8 cellular contexts compared by ENCODE assay signal in the genomic region with DNA sequence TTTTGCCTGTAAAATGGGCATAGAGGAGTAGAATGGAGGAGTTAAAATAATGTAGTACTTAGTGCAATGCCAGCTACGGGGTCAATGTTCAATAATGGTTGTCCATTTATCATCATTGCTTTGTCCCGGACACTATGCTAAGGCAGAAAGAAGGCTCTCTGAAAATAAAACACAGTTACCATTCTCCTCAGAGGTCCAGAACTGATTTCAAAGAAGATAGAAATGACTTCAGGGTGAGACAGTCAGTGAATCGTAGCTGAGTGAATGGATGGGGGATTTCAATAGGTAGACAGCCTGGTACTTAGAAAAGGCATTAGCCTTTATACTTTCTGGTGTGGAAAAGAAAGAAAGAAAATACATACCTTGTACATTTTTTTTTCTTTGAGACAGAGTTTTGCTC. TPM values are rescaled to one million over a fixed set of nuclear protein-coding genes. Genes with fewer than 3 reads are reported as not detected.
DNase-seq lines count a peak whose midpoint lies in the region; ATAC-seq and TF ChIP-seq lines count a peak whose summit lies in the region.
"Had no signal": no experiment of that assay in that cellular context is flagged by ENCODE, and none has a peak within 500 bp of the region (broad histone marks: within the 10 kb centered on the region; RNA-seq: fewer than 3 reads in every experiment).

No MANE protein-coding gene starts in this region.

- no peak for ATAC-seq in HCT116

- intact Hi-C loops in HCT116 (cut with micrococcal nuclease): no loop called here

- no peak overlapping the region for H2AFZ ChIP-seq in HCT116 (ENCODE audit: low read depth, low read length, poor library complexity, severe bottlenecking)

- no peak for TF ChIP-seq RAD21 in HCT116 (IDR thresholded peaks at IDR 0.05; ENCODE audit: low read depth)

- H3K4me2 ChIP-seq in HCT116 (ENCODE audit: low read length): peak overlapping the region; percentile 92

- CTCF ChIA-PET in HCT116 (lab: Charles Lee): interaction anchor here (2.1 kb wide), 1 partner anchor 11 kb away, joined by 5 read pairs; no protein-coding TSS in a partner anchor

- H3K79me2 ChIP-seq in HCT116 (ENCODE audit: insufficient read depth, low read length): peaks cover 36% of the 10 kb centered on the region

- peak overlapping the region; percentile 65 to 91 for H3K4me3 ChIP-seq in HCT116 (replicated peaks in 1 of 2; ENCODE audit: low read depth in 1 of 2, low read length in 2 of 2)
- H3K4me3 ChIP-seq in WI38 (ENCODE audit: low read depth, low read length): peak overlapping the region; percentile 86; the same call in 1 of the 2 replicates
- H3K4me3 ChIP-seq in skeletal muscle tissue (ENCODE audit: low read length in 3 of 3): peak overlapping the region in 2 of 3 donors; percentile 72 to 92

- no peaks in the 10 kb centered on the region for H3K9me3 ChIP-seq in HCT116 (ENCODE audit: control insufficient read depth in 1 of 2, insufficient read depth in 1 of 2, low read depth in 1 of 2, low read length in 2 of 2)
- no peaks in the 10 kb centered on the region for H3K9me3 ChIP-seq in skeletal muscle tissue (ENCODE audit: control insufficient read depth in 3 of 3, low read length in 3 of 3)

- H3K27me3 ChIP-seq in HCT116 (ENCODE audit: insufficient read depth, low read length): no peaks in the 10 kb centered on the region
- H3K27me3 ChIP-seq in skeletal muscle tissue (ENCODE audit: control insufficient read depth in 3 of 3, insufficient read depth in 3 of 3, low read length in 3 of 3): no peaks in the 10 kb centered on the region

- peaks cover 27 to 45% of the 10 kb centered on the region in 2 experiments for H3K4me1 ChIP-seq in HCT116 (ENCODE audit: control insufficient read depth in 1 of 2, insufficient read depth in 2 of 2, low read length in 2 of 2)
- H3K4me1 ChIP-seq in skeletal muscle tissue (ENCODE audit: control insufficient read depth in 3 of 3, insufficient read depth in 3 of 3, low read length in 3 of 3): peaks cover 2 to 25% (median 17%) of the 10 kb centered on the region in 3 donors

- H3K36me3 ChIP-seq in HCT116 (ENCODE audit: control insufficient read depth in 1 of 2, insufficient read depth in 2 of 2, low read length in 2 of 2): no peaks in the 10 kb centered on the region
- peaks cover 0 to 2% (median 0%) of the 10 kb centered on the region in 3 donors for H3K36me3 ChIP-seq in skeletal muscle tissue (ENCODE audit: control insufficient read depth in 3 of 3, insufficient read depth in 3 of 3, low read length in 3 of 3)

- RAD21 ChIA-PET in HCT116 (lab: Charles Lee; ENCODE audit: low non-redundant PET in 1 of 2, low total read pairs in 2 of 2, uncharacterized antibody in 2 of 2, unreplicated experiment in 2 of 2): interaction anchor here in 1 of 2 experiments (0.7 kb wide), 1 partner anchor 13 kb away, joined by 4 read pairs; no protein-coding TSS in a partner anchor

- no TSS peak for BruUV-seq in HCT116 (replicated peaks; lab: Mats Ljungman, UMichigan)

- TF ChIP-seq POLR2A in HCT116 (IDR thresholded peaks at IDR 0.05; ENCODE audit: borderline replicate concordance, extremely low read depth, insufficient read depth, insufficient read length): no peak

- POLR2A ChIA-PET in HCT116 (lab: Charles Lee): interaction anchor here (0.6 to 1.2 kb wide), 2 partner anchors 63 to 73 kb away, joined by 4 to 5 read pairs; a partner anchor contains a TSS

- H3K27ac ChIP-seq in HCT116 (ENCODE audit: low read depth, low read length): no peak overlapping the region
- H3K27ac ChIP-seq in skeletal muscle tissue (ENCODE audit: low read depth, low read length): peak overlapping the region; percentile 80

- no peaks in the 10 kb centered on the region for H3K9me2 ChIP-seq in HCT116 (ENCODE audit: insufficient read depth)

- DNase-seq in HCT116 (ENCODE audit: low read depth, low spot score) (no peak), globus pallidus (ENCODE audit: low spot score) (peak; percentile 4), NCI-H1105 (lab: John Stamatoyannopoulos, UW) (no peak), NCI-H510A treated with DMSO at 0.1 percent for 48 hours (lab: John Stamatoyannopoulos, UW) (no peak)
- no peak for DNase-seq in stimulated activated CD4-positive, alpha-beta T cell treated with anti-CD3 and anti-CD28 coated beads, Interleukin-15, amount 100 ng/mL, for 24 hours
- DNase-seq: SIG-M5 had no signal

- no peaks in the 10 kb centered on the region for H4K20me1 ChIP-seq in HCT116 (ENCODE audit: insufficient read depth)

- H3K9ac ChIP-seq in HCT116 (ENCODE audit: low read length) (peak overlapping the region; percentile 86; the same call in 1 of the 2 replicates), skeletal muscle tissue (ENCODE audit: low read depth in 1 of 3, low read length in 3 of 3) (peak overlapping the region in 2 of 3 donors; percentile 79 to 81)

- TF ChIP-seq CTCF in HCT116 (IDR thresholded peaks at IDR 0.05 in 2 of 3, conservative IDR thresholded peaks at IDR 0.05 in 1 of 3; ENCODE audit: borderline replicate concordance in 1 of 3, insufficient read depth in 1 of 3, low read depth in 2 of 3, low read length in 2 of 3) (no peak), WI38 (IDR thresholded peaks at IDR 0.05; ENCODE audit: low read depth, low read length) (no peak)

TF ChIP-seq in HCT116, 20 proteins besides CTCF, POLR2A, EP300 and RAD21:
- TF ChIP-seq TCF7L2 (IDR thresholded peaks at IDR 0.05; ENCODE audit: borderline replicate concordance, extremely low read depth, insufficient read depth, insufficient read length): no peak
- no peak for TF ChIP-seq POLR2AphosphoS5 (IDR thresholded peaks at IDR 0.05; ENCODE audit: low read depth, low read length)
- TF ChIP-seq ZFX (IDR thresholded peaks at IDR 0.05): no peak
- no peak for TF ChIP-seq SRF (IDR thresholded peaks at IDR 0.05; ENCODE audit: low read depth)
- TF ChIP-seq, protein P1, sequence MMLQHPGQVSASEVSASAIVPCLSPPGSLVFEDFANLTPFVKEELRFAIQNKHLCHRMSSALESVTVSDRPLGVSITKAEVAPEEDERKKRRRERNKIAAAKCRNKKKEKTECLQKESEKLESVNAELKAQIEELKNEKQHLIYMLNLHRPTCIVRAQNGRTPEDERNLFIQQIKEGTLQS (IDR thresholded peaks at IDR 0.05): no peak
- TF ChIP-seq EZH2phosphoT487 (IDR thresholded peaks at IDR 0.05; ENCODE audit: borderline replicate concordance): no peak
- TF ChIP-seq EZH2 (IDR thresholded peaks at IDR 0.05): no peak
- TF ChIP-seq ELF1 (IDR thresholded peaks at IDR 0.05; ENCODE audit: borderline replicate concordance, low read depth): no peak
- TF ChIP-seq CBX3 (IDR thresholded peaks at IDR 0.05; ENCODE audit: low read depth): no peak
TF ChIP-seq in HCT116: peak in this region for 0.

RNA-seq across cellular contexts. Expression of a gene that starts 1.2 kb away (rescaled TPM):
- total RNA-seq in HCT116 (2021; ENCODE audit: unreplicated experiment) (43.0 TPM), skeletal muscle tissue (18.3 TPM)
- 22.0 and 22.3 TPM in 2 replicates for polyA plus RNA-seq in HCT116 (2012)

RNA-seq across cellular contexts. Expression of a gene that starts 50.5 kb away (rescaled TPM):
- total RNA-seq in HCT116 (2021; ENCODE audit: unreplicated experiment): 29.9 TPM
- 13.5 and 18.4 TPM in 2 replicates for polyA plus RNA-seq in HCT116 (2012)
- total RNA-seq in skeletal muscle tissue: 33.9 TPM
